In genomic region chr1:65247419-65248359, GRCh38 we compare ENCODE assay signal across 10 cellular contexts.
DNase-seq lines count a peak whose midpoint lies in the region; ATAC-seq and TF ChIP-seq lines count a peak whose summit lies in the region.
"Had no signal": no experiment of that assay in that cellular context is flagged by ENCODE, and none has a peak within 500 bp of the region (broad histone marks: within the 10 kb centered on the region; RNA-seq: fewer than 3 reads in every experiment).

No MANE protein-coding gene starts in this region.

- dilution Hi-C loops in mammary epithelial cell (cut with HindIII; ENCODE audit: low sequenced_read_pairs) = no loop called here

- TF ChIP-seq CTCF in mammary epithelial cell (conservative IDR thresholded peaks at IDR 0.05 in 1 of 2, IDR thresholded peaks at IDR 0.05 in 1 of 2; ENCODE audit: extremely low read depth in 1 of 2, insufficient read depth in 1 of 2, low read depth in 1 of 2, low read length in 2 of 2) = no peak

- 37% methylated on average over 4 of the region's 4 CpGs for WGBS in mammary epithelial cell (ENCODE audit: low coverage, missing lambda C conversion rate)

- H3K36me3 ChIP-seq in mammary epithelial cell (ENCODE audit: insufficient read depth, low read length) = no peaks in the 10 kb centered on the region

- peak overlapping the region; percentile 1 for H3K4me2 ChIP-seq in mammary epithelial cell (ENCODE audit: insufficient read depth, low read depth, low read length)

- peak; percentile 84 for DNase-seq in HS-5 (ENCODE audit: low read depth)
- DNase-seq in mammary epithelial cell = peak; percentile 77
- peak; percentile 71 for DNase-seq in iris pigment epithelial cell (ENCODE audit: low read depth)
- DNase-seq in superior temporal gyrus (ENCODE audit: extremely low spot score) = peak; percentile 92
- DNase-seq in NCI-H1417 treated with DMSO at 0.1 percent for 48 hours (lab: John Stamatoyannopoulos, UW) = no peak
- DNase-seq in germinal center (ENCODE audit: low spot score) = no peak
- DNase-seq: cortex of kidney; naive thymus-derived CD4-positive, alpha-beta T cell; NCI-H187 treated with DMSO at 0.1 percent for 48 hours had no signal

- CTCF ChIA-PET in mammary epithelial cell (lab: Charles Lee; ENCODE audit: low non-redundant PET) = interaction anchor here (0.5 kb wide), 1 partner anchor 13 kb away, joined by 4 read pairs; no protein-coding TSS in a partner anchor

- ATAC-seq in HG03280 (IDR thresholded peaks at IDR 0.05; ENCODE audit: unreplicated experiment) = no peak
- ATAC-seq: naive thymus-derived CD4-positive, alpha-beta T cell had no signal

- no peaks in the 10 kb centered on the region for H3K27me3 ChIP-seq in mammary epithelial cell (ENCODE audit: insufficient read depth, low read length)

- H4K20me1 ChIP-seq in mammary epithelial cell (ENCODE audit: insufficient read depth, low read length) = no peaks in the 10 kb centered on the region

- no TSS peak for BruUV-seq in mammary epithelial cell (replicated peaks; lab: Mats Ljungman, UMichigan)

- H3K4me3 ChIP-seq in mammary epithelial cell (replicated peaks in 1 of 3; ENCODE audit: insufficient read depth in 1 of 3, low read depth in 2 of 3, low read length in 3 of 3) = no peak overlapping the region

- H3K79me2 ChIP-seq in mammary epithelial cell (ENCODE audit: insufficient read depth, low read length) = no peaks in the 10 kb centered on the region

- H3K27ac ChIP-seq in mammary epithelial cell (ENCODE audit: insufficient read depth, low read depth, low read length) = no peak overlapping the region

- H3K4me1 ChIP-seq in mammary epithelial cell (ENCODE audit: insufficient read depth, low read length) = peaks cover 12% of the 10 kb centered on the region

- no peaks in the 10 kb centered on the region for H3K9me3 ChIP-seq in mammary epithelial cell (replicated peaks; ENCODE audit: insufficient read depth, low read length)

- in situ Hi-C loops in mammary epithelial cell (cut with MboI; ENCODE audit: low sequenced_read_pairs in 2 of 2) = no loop called here

- no peak overlapping the region for H3K9ac ChIP-seq in mammary epithelial cell (ENCODE audit: insufficient read depth, low read length)

- H2AFZ ChIP-seq in mammary epithelial cell (ENCODE audit: low read depth, low read length) = peak overlapping the region; percentile 4

- intact Hi-C loops in mammary epithelial cell (cut with micrococcal nuclease) = no loop called here

Comparison
In these comparisons a context has a peak if more than half of its experiments do, and no peak if none do; other contexts are left out.
1. DNase-seq: peak in HS-5 (single experiment), mammary epithelial cell (single experiment), iris pigment epithelial cell (single experiment) and superior temporal gyrus (single experiment); none in NCI-H1417 treated with DMSO at 0.1 percent for 48 hours (single experiment) and germinal center (single experiment).